ENCODE assay signal across 21 cellular contexts in genomic region chr10:23829556-23829955, GRCh38.
DNase-seq lines count a peak whose midpoint lies in the region; ATAC-seq, FAIRE-seq and TF ChIP-seq lines count a peak whose summit lies in the region.
"Had no signal": no experiment of that assay in that cellular context is flagged by ENCODE, and none has a peak within 500 bp of the region (broad histone marks: within the 10 kb centered on the region; RNA-seq: fewer than 3 reads in every experiment).

No MANE protein-coding gene starts in this region.

- TF ChIP-seq CTCF in LNCaP clone FGC (IDR thresholded peaks at IDR 0.05; ENCODE audit: control insufficient read depth, extremely low read depth, insufficient read depth) (no peak), bronchial epithelial cell (IDR thresholded peaks at IDR 0.05; ENCODE audit: insufficient read depth, low read length, severe bottlenecking) (no peak)

- H3K4me3 ChIP-seq in LNCaP clone FGC (ENCODE audit: low read depth, low read length) (no peak overlapping the region), bronchial epithelial cell (ENCODE audit: low read depth, low read length) (no peak overlapping the region)
- H3K4me3 ChIP-seq: GM23248 had no signal

- ATAC-seq in HG03039 (IDR thresholded peaks at IDR 0.05; ENCODE audit: unreplicated experiment): no peak

- DNase-seq in NCI-H82 treated with DMSO at 0.1 percent for 48 hours (lab: John Stamatoyannopoulos, UW; ENCODE audit: unreplicated experiment) (peak; percentile 30), NCI-H82 (lab: John Stamatoyannopoulos, UW) (no peak), LNCaP clone FGC (ENCODE audit: low read depth) (peak; percentile 74), bronchial epithelial cell (ENCODE audit: low read depth) (peak; percentile 76), NCI-H345 treated with DMSO at 0.1 percent for 48 hours (lab: John Stamatoyannopoulos, UW; ENCODE audit: unreplicated experiment) (no peak), DMS153 treated with DMSO at 0.1 percent for 48 hours (lab: John Stamatoyannopoulos, UW; ENCODE audit: unreplicated experiment) (no peak)
- DNase-seq: ACHN; C1 segment of cervical spinal cord; Caco-2; CD4-positive, alpha-beta memory T cell; DMS153; DND-41; GM23248; H7; HCEC 1CT had no signal

- H3K27me3 ChIP-seq in bronchial epithelial cell (ENCODE audit: control insufficient read depth, insufficient read depth, low read length): peaks cover 5% of the 10 kb centered on the region

- FAIRE-seq in bronchial epithelial cell (lab: Jason Lieb, UNC) (no peak), islet of Langerhans (lab: Jason Lieb, UNC) (peak; percentile 61)
- FAIRE-seq: A204.1, G401.6, GM12892, H1 had no signal

- H3K36me3 ChIP-seq in bronchial epithelial cell (ENCODE audit: control insufficient read depth, insufficient read depth, low read length): no peaks in the 10 kb centered on the region

Comparison
In these comparisons a context has a peak if more than half of its experiments do, and no peak if none do; other contexts are left out.
1. DNase-seq: peak in NCI-H82 treated with DMSO at 0.1 percent for 48 hours (single experiment), LNCaP clone FGC (single experiment) and bronchial epithelial cell (single experiment); none in NCI-H82 (single experiment), NCI-H345 treated with DMSO at 0.1 percent for 48 hours (single experiment) and DMS153 treated with DMSO at 0.1 percent for 48 hours (single experiment).